In genomic region chr1:112624443-112624842, GRCh38 we compare ENCODE assay signal across 7 cellular contexts. TPM values are rescaled to one million over a fixed set of nuclear protein-coding genes. Genes with fewer than 3 reads are reported as not detected.
A peak's percentile ranks its signal among the peaks of the same experiment; 100 is the strongest.
DNase-seq lines count a peak whose midpoint lies in the region; ATAC-seq and TF ChIP-seq lines count a peak whose summit lies in the region.
"Not testable (repeated sequence)": the region's sequence is repeated elsewhere in the genome, so short reads cannot be mapped to it uniquely, and the experiment has no call there.

No MANE protein-coding gene starts in this region.

- intact Hi-C loops in CD14-positive monocyte (cut with micrococcal nuclease): not testable (repeated sequence)

- not testable (repeated sequence) for H3K9me3 Mint-ChIP-seq in CD14-positive monocyte; IgD-negative memory B cell; T-helper 2 cell treated with Interferon-gamma antibody and Interleukin-4, amounts not matched to agents 5 μg/mL and 100 μg/mL, for 36 hours; activated CD8-positive, alpha-beta T cell treated with anti-CD3 and anti-CD28 coated beads, Interleukin-2, amount 10 ng/mL, durations not matched to agents 7 days and 5 days (ENCODE audit: insufficient read depth); activated naive CD4-positive, alpha-beta T cell treated with anti-CD3 and anti-CD28 coated beads, Interleukin-2, amount 50 U/mL, for 24 hours; central memory CD8-positive, alpha-beta T cell; natural killer cell treated with Interleukin-12 subunit alpha and Interleukin-12 subunit beta and Interleukin-15 and Interleukin-18, amount 100 ng/mL, for 72 hours

- peak overlapping the region in 5 of 7 donors; percentile 8 to 86 (median 52) for H3K27ac Mint-ChIP-seq in CD14-positive monocyte
- peak overlapping the region in 2 of 3 donors; percentile 33 to 74 for H3K27ac Mint-ChIP-seq in IgD-negative memory B cell
- H3K27ac Mint-ChIP-seq in T-helper 2 cell treated with Interferon-gamma antibody and Interleukin-4, amounts not matched to agents 5 μg/mL and 100 μg/mL, for 36 hours: peak overlapping the region; percentile 78
- peak overlapping the region; percentile 61 for H3K27ac Mint-ChIP-seq in activated CD8-positive, alpha-beta T cell treated with anti-CD3 and anti-CD28 coated beads, Interleukin-2, amount 10 ng/mL, durations not matched to agents 7 days and 5 days
- H3K27ac Mint-ChIP-seq in activated naive CD4-positive, alpha-beta T cell treated with anti-CD3 and anti-CD28 coated beads, Interleukin-2, amount 50 U/mL, for 24 hours: peak overlapping the region; percentile 93
- H3K27ac Mint-ChIP-seq in central memory CD8-positive, alpha-beta T cell (ENCODE audit: low read depth): peak overlapping the region; percentile 66
- H3K27ac Mint-ChIP-seq in natural killer cell treated with Interleukin-12 subunit alpha and Interleukin-12 subunit beta and Interleukin-15 and Interleukin-18, amount 100 ng/mL, for 72 hours: peak overlapping the region in 1 of 2 donors; percentile 5

- POLR2A ChIA-PET in activated CD8-positive, alpha-beta T cell treated with anti-CD3 and anti-CD28 coated beads, Interleukin-2, amount 10 ng/mL, durations not matched to agents 7 days and 5 days (lab: Charles Lee): not testable (repeated sequence)

- not testable (repeated sequence) for H3K4me3 Mint-ChIP-seq in CD14-positive monocyte; activated CD8-positive, alpha-beta T cell treated with anti-CD3 and anti-CD28 coated beads, Interleukin-2, amount 10 ng/mL, durations not matched to agents 7 days and 5 days
- H3K4me3 Mint-ChIP-seq in IgD-negative memory B cell: peak overlapping the region in 3 of 4 donors; percentile 35 to 83 (median 65)
- peak overlapping the region; percentile 26 for H3K4me3 Mint-ChIP-seq in T-helper 2 cell treated with Interferon-gamma antibody and Interleukin-4, amounts not matched to agents 5 μg/mL and 100 μg/mL, for 36 hours
- peak overlapping the region; percentile 57 for H3K4me3 Mint-ChIP-seq in activated naive CD4-positive, alpha-beta T cell treated with anti-CD3 and anti-CD28 coated beads, Interleukin-2, amount 50 U/mL, for 24 hours
- peak overlapping the region; percentile 34 for H3K4me3 Mint-ChIP-seq in central memory CD8-positive, alpha-beta T cell
- H3K4me3 Mint-ChIP-seq in natural killer cell treated with Interleukin-12 subunit alpha and Interleukin-12 subunit beta and Interleukin-15 and Interleukin-18, amount 100 ng/mL, for 72 hours: peak overlapping the region; percentile 47

- H3K36me3 Mint-ChIP-seq in CD14-positive monocyte: peaks cover 15 to 39% of the 10 kb centered on the region in 2 donors
- not testable (repeated sequence) for H3K36me3 Mint-ChIP-seq in IgD-negative memory B cell
- H3K36me3 Mint-ChIP-seq in T-helper 2 cell treated with Interferon-gamma antibody and Interleukin-4, amounts not matched to agents 5 μg/mL and 100 μg/mL, for 36 hours (ENCODE audit: low read depth): peaks cover 55% of the 10 kb centered on the region
- peaks cover 71% of the 10 kb centered on the region for H3K36me3 Mint-ChIP-seq in activated CD8-positive, alpha-beta T cell treated with anti-CD3 and anti-CD28 coated beads, Interleukin-2, amount 10 ng/mL, durations not matched to agents 7 days and 5 days (ENCODE audit: low read depth)
- H3K36me3 Mint-ChIP-seq in activated naive CD4-positive, alpha-beta T cell treated with anti-CD3 and anti-CD28 coated beads, Interleukin-2, amount 50 U/mL, for 24 hours: peaks cover 26% of the 10 kb centered on the region
- H3K36me3 Mint-ChIP-seq in central memory CD8-positive, alpha-beta T cell (ENCODE audit: insufficient read depth): peaks cover 68% of the 10 kb centered on the region
- peaks cover 20% of the 10 kb centered on the region for H3K36me3 Mint-ChIP-seq in natural killer cell treated with Interleukin-12 subunit alpha and Interleukin-12 subunit beta and Interleukin-15 and Interleukin-18, amount 100 ng/mL, for 72 hours

- TF ChIP-seq CTCF in CD14-positive monocyte (IDR thresholded peaks at IDR 0.05): not testable (repeated sequence)

- H3K27me3 Mint-ChIP-seq in CD14-positive monocyte (ENCODE audit: low read depth in 3 of 3); IgD-negative memory B cell; T-helper 2 cell treated with Interferon-gamma antibody and Interleukin-4, amounts not matched to agents 5 μg/mL and 100 μg/mL, for 36 hours (ENCODE audit: low read depth); activated CD8-positive, alpha-beta T cell treated with anti-CD3 and anti-CD28 coated beads, Interleukin-2, amount 10 ng/mL, durations not matched to agents 7 days and 5 days (ENCODE audit: low read depth); activated naive CD4-positive, alpha-beta T cell treated with anti-CD3 and anti-CD28 coated beads, Interleukin-2, amount 50 U/mL, for 24 hours; central memory CD8-positive, alpha-beta T cell; natural killer cell treated with Interleukin-12 subunit alpha and Interleukin-12 subunit beta and Interleukin-15 and Interleukin-18, amount 100 ng/mL, for 72 hours: not testable (repeated sequence)

- not testable (repeated sequence) for DNase-seq in CD14-positive monocyte (ENCODE audit: low spot score); T-helper 2 cell treated with Interferon-gamma antibody and Interleukin-4, amounts not matched to agents 5 μg/mL and 100 μg/mL, for 36 hours (ENCODE audit: low spot score); activated CD8-positive, alpha-beta T cell treated with anti-CD3 and anti-CD28 coated beads, Interleukin-2, amount 10 ng/mL, durations not matched to agents 7 days and 5 days; central memory CD8-positive, alpha-beta T cell (ENCODE audit: low spot score in 2 of 2); natural killer cell treated with Interleukin-12 subunit alpha and Interleukin-12 subunit beta and Interleukin-15 and Interleukin-18, amount 100 ng/mL, for 72 hours (ENCODE audit: low spot score)

- not testable (repeated sequence) for ATAC-seq in activated CD8-positive, alpha-beta T cell treated with anti-CD3 and anti-CD28 coated beads, Interleukin-2, amount 10 ng/mL, durations not matched to agents 7 days and 5 days; central memory CD8-positive, alpha-beta T cell (replicated peaks; ENCODE audit: extremely low read depth, poor library complexity, severe bottlenecking); natural killer cell treated with Interleukin-12 subunit alpha and Interleukin-12 subunit beta and Interleukin-15 and Interleukin-18, amount 100 ng/mL, for 72 hours

- CTCF ChIA-PET in activated CD8-positive, alpha-beta T cell treated with anti-CD3 and anti-CD28 coated beads, Interleukin-2, amount 10 ng/mL, durations not matched to agents 7 days and 5 days (lab: Charles Lee): not testable (repeated sequence)

- H3K4me1 Mint-ChIP-seq in CD14-positive monocyte (peaks cover 71% of the 10 kb centered on the region), IgD-negative memory B cell (peaks cover 57 to 64% (median 59%) of the 10 kb centered on the region in 3 donors)
- H3K4me1 Mint-ChIP-seq in T-helper 2 cell treated with Interferon-gamma antibody and Interleukin-4, amounts not matched to agents 5 μg/mL and 100 μg/mL, for 36 hours (ENCODE audit: low read depth): peaks cover 46% of the 10 kb centered on the region
- peaks cover 64% of the 10 kb centered on the region for H3K4me1 Mint-ChIP-seq in activated CD8-positive, alpha-beta T cell treated with anti-CD3 and anti-CD28 coated beads, Interleukin-2, amount 10 ng/mL, durations not matched to agents 7 days and 5 days (ENCODE audit: low read depth)
- peaks cover 73% of the 10 kb centered on the region for H3K4me1 Mint-ChIP-seq in activated naive CD4-positive, alpha-beta T cell treated with anti-CD3 and anti-CD28 coated beads, Interleukin-2, amount 50 U/mL, for 24 hours
- peaks cover 65% of the 10 kb centered on the region for H3K4me1 Mint-ChIP-seq in central memory CD8-positive, alpha-beta T cell
- H3K4me1 Mint-ChIP-seq in natural killer cell treated with Interleukin-12 subunit alpha and Interleukin-12 subunit beta and Interleukin-15 and Interleukin-18, amount 100 ng/mL, for 72 hours (ENCODE audit: low read depth in 2 of 2): peaks cover 50 to 62% of the 10 kb centered on the region in 2 donors

RNA-seq across cellular contexts. Expression of gene CAPZA1, which starts 4.8 kb away (rescaled TPM):
- polyA plus RNA-seq in CD14-positive monocyte (100 to 1,000 TPM; 339 to 357 TPM), IgD-negative memory B cell (192 TPM)
- total RNA-seq in activated CD8-positive, alpha-beta T cell treated with anti-CD3 and anti-CD28 coated beads, Interleukin-2, amount 10 ng/mL, durations not matched to agents 7 days and 5 days: 100 to 1,000 TPM; 279 to 280 TPM
- total RNA-seq in natural killer cell treated with Interleukin-12 subunit alpha and Interleukin-12 subunit beta and Interleukin-15 and Interleukin-18, amount 100 ng/mL, for 72 hours: 100 to 1,000 TPM; 213 to 259 TPM

RNA-seq across cellular contexts. Expression of gene ST7L, which starts 5.5 kb away (rescaled TPM):
- polyA plus RNA-seq in CD14-positive monocyte (1 to 10 TPM; 5.4 to 6.1 TPM), IgD-negative memory B cell (7.5 TPM)
- 10 to 100 TPM; 12.3 to 12.5 TPM for total RNA-seq in activated CD8-positive, alpha-beta T cell treated with anti-CD3 and anti-CD28 coated beads, Interleukin-2, amount 10 ng/mL, durations not matched to agents 7 days and 5 days
- 10 to 100 TPM; 11.9 to 19.2 TPM for total RNA-seq in natural killer cell treated with Interleukin-12 subunit alpha and Interleukin-12 subunit beta and Interleukin-15 and Interleukin-18, amount 100 ng/mL, for 72 hours

RNA-seq across cellular contexts. Expression of gene MOV10, which starts 50.0 kb away (rescaled TPM):
- 10 to 100 TPM; 12.0 to 13.6 TPM for polyA plus RNA-seq in CD14-positive monocyte
- 5.6 TPM for polyA plus RNA-seq in IgD-negative memory B cell
- 100 to 1,000 TPM; 120 TPM for total RNA-seq in activated CD8-positive, alpha-beta T cell treated with anti-CD3 and anti-CD28 coated beads, Interleukin-2, amount 10 ng/mL, durations not matched to agents 7 days and 5 days
- total RNA-seq in natural killer cell treated with Interleukin-12 subunit alpha and Interleukin-12 subunit beta and Interleukin-15 and Interleukin-18, amount 100 ng/mL, for 72 hours: 10 to 100 TPM; 71.0 to 78.0 TPM
